ENCODE assay signal across 25 cellular contexts in genomic region chr5:41363343-41363986, GRCh38.
"Had no signal": no experiment of that assay in that cellular context is flagged by ENCODE, and none has a peak within 500 bp of the region (broad histone marks: within the 10 kb centered on the region; RNA-seq: fewer than 3 reads in every experiment).

No MANE protein-coding gene starts in this region.

- ATAC-seq: naive thymus-derived CD4-positive, alpha-beta T cell; natural killer cell; pancreas; right lobe of liver; stimulated activated effector memory CD8-positive, alpha-beta T cell treated with anti-CD3 and anti-CD28 coated beads, Interleukin-12 subunit alpha, Interleukin-12 subunit beta, amount 100 ng/mL, for 72 hours; stimulated activated naive CD8-positive, alpha-beta T cell treated with anti-CD3 and anti-CD28 coated beads, Interleukin-15, amount 100 ng/mL, for 72 hours; stimulated activated naive CD8-positive, alpha-beta T cell treated with anti-CD3 and anti-CD28 coated beads, Interleukin-15, Interleukin-2, amounts not matched to agents 100 U/mL and 50 U/mL, for 24 hours; upper lobe of right lung had no signal

- H3K27me3 ChIP-seq: neutrophil, pancreas, right lobe of liver, sigmoid colon, suprapubic skin, testis, tibial artery, transverse colon, upper lobe of right lung, uterus had no signal

- DNase-seq: naive thymus-derived CD4-positive, alpha-beta T cell; natural killer cell; nucleus accumbens; pancreas; right cardiac atrium; right lobe of liver; sigmoid colon; small intestine; stimulated activated CD4-positive, alpha-beta T cell treated with anti-CD3 and anti-CD28 coated beads, Interleukin-15, amount 100 ng/mL, for 24 hours; stimulated activated CD4-positive, alpha-beta T cell treated with anti-CD3 and anti-CD28 coated beads, Interleukin-2, amount 100 ng/mL, for 24 hours; stimulated activated CD4-positive, alpha-beta T cell treated with anti-CD3 and anti-CD28 coated beads, Interleukin-2, amount 100 ng/mL, for 48 hours; stimulated activated CD4-positive, alpha-beta T cell treated with anti-CD3 and anti-CD28 coated beads, Interleukin-4, amount 100 ng/mL, for 24 hours; stimulated activated naive CD4-positive, alpha-beta T cell; stimulated activated naive CD8-positive, alpha-beta T cell treated with anti-CD3 and anti-CD28 coated beads, Interleukin-15, amount 100 ng/mL, for 72 hours; stimulated activated naive CD8-positive, alpha-beta T cell treated with anti-CD3 and anti-CD28 coated beads, Interleukin-15, Interleukin-2, amounts not matched to agents 100 U/mL and 50 U/mL, for 24 hours; substantia nigra; testis; tibial artery; transverse colon; upper lobe of right lung; uterus had no signal

- FAIRE-seq: pancreas, small intestine had no signal

- H3K9me3 ChIP-seq: neutrophil, pancreas, prostate gland, right lobe of liver, sigmoid colon, suprapubic skin, testis, tibial artery, transverse colon, upper lobe of right lung, uterus had no signal

- H3K4me3 ChIP-seq: pancreas, prostate gland, right lobe of liver, sigmoid colon, suprapubic skin, testis, tibial artery, transverse colon, upper lobe of right lung, uterus had no signal

- H3K36me3 ChIP-seq: neutrophil, pancreas, prostate gland, right lobe of liver, sigmoid colon, suprapubic skin, tibial artery, transverse colon, upper lobe of right lung, uterus had no signal

- H3K4me1 ChIP-seq: pancreas, prostate gland, right lobe of liver, sigmoid colon, suprapubic skin, testis, tibial artery, transverse colon, upper lobe of right lung, uterus had no signal
